In genomic region chr5:14713476-14714384, GRCh38 we compare ENCODE assay signal across 17 cellular contexts. TPM values are rescaled to one million over a fixed set of nuclear protein-coding genes. Genes with fewer than 3 reads are reported as not detected.
A peak's percentile ranks its signal among the peaks of the same experiment; 100 is the strongest.
DNase-seq lines count a peak whose midpoint lies in the region; ATAC-seq, FAIRE-seq and TF ChIP-seq lines count a peak whose summit lies in the region.
"Had no signal": no experiment of that assay in that cellular context is flagged by ENCODE, and none has a peak within 500 bp of the region (broad histone marks: within the 10 kb centered on the region; RNA-seq: fewer than 3 reads in every experiment).

No MANE protein-coding gene starts in this region.

- no peak overlapping the region for H3K4me3 Mint-ChIP-seq in CD4-positive, alpha-beta T cell
- H3K4me3 Mint-ChIP-seq in activated T-helper 1 cell treated with anti-CD3 and anti-CD28 coated beads, Interleukin-12 subunit alpha, Interleukin-12 subunit beta, Interleukin-2, Interleukin-4 antibody, amounts not matched to agents 30 ng/mL and 10 ng/mL and 1 ng/mL, durations not matched to agents 14 hours and 24 hours and 36 hours, result no peak overlapping the region
- H3K4me3 Mint-ChIP-seq: endodermal cell, WTC11 had no signal

- H2AFZ ChIP-seq in HepG2 (ENCODE audit: low read length), result no peak overlapping the region
- H2AFZ ChIP-seq: parathyroid adenoma had no signal

- peak overlapping the region; percentile 96 for H3K27ac Mint-ChIP-seq in CD4-positive, alpha-beta T cell
- H3K27ac Mint-ChIP-seq in activated T-helper 1 cell treated with anti-CD3 and anti-CD28 coated beads, Interleukin-12 subunit alpha, Interleukin-12 subunit beta, Interleukin-2, Interleukin-4 antibody, amounts not matched to agents 30 ng/mL and 10 ng/mL and 1 ng/mL, durations not matched to agents 14 hours and 24 hours and 36 hours, result peak overlapping the region; percentile 40
- H3K27ac Mint-ChIP-seq: endodermal cell, WTC11 had no signal

- no peak for TF ChIP-seq CTCF in CD4-positive, alpha-beta T cell (IDR thresholded peaks at IDR 0.05)
- no peak for TF ChIP-seq CTCF in HepG2 (CRISPR knock-in tag; IDR thresholded peaks at IDR 0.05)

- H3K4me2 ChIP-seq in BLaER1 (no peak overlapping the region), HepG2 (ENCODE audit: low read depth, low read length) (no peak overlapping the region)
- H3K4me2 ChIP-seq: SK-N-SH had no signal

- BruUV-seq in HepG2 (replicated peaks; lab: Mats Ljungman, UMichigan), result no TSS peak

- H3K4me1 ChIP-seq in BLaER1, result peaks cover 7% of the 10 kb centered on the region
- H3K4me1 ChIP-seq in HepG2 (ENCODE audit: insufficient read depth, low read length), result 0 out of 2 replicates have a peak, but pooled peaks cover 6% of the 10 kb centered on the region
- H3K4me1 ChIP-seq: body of pancreas, parathyroid adenoma had no signal

- H3K36me3 ChIP-seq in BLaER1 (peaks cover 98% of the 10 kb centered on the region), HepG2 (replicated peaks in 1 of 2; ENCODE audit: control insufficient read depth in 1 of 2, insufficient read depth in 2 of 2, low read length in 2 of 2) (peaks cover 8 to 73% of the 10 kb centered on the region in 2 experiments)

- TF ChIP-seq POLR2A in HepG2 (IDR thresholded peaks at IDR 0.05; ENCODE audit: insufficient read depth in 1 of 2, low read depth in 2 of 2, low read length in 2 of 2), result no peak

- DNase-seq in CD4-positive, alpha-beta T cell, result no peak
- DNase-seq in activated T-helper 1 cell treated with anti-CD3 and anti-CD28 coated beads, Interleukin-12 subunit alpha, Interleukin-12 subunit beta, Interleukin-2, Interleukin-4 antibody, amounts not matched to agents 30 ng/mL and 10 ng/mL and 1 ng/mL, durations not matched to agents 14 hours and 24 hours and 36 hours (ENCODE audit: low spot score), result no peak
- DNase-seq in HepG2 (ENCODE audit: low spot score) (no peak), cortex of kidney (lab: John Stamatoyannopoulos, UW) (no peak), NCI-H2196 (lab: John Stamatoyannopoulos, UW; ENCODE audit: unreplicated experiment) (no peak), 8988T (no peak)
- DNase-seq: body of pancreas, C1 segment of cervical spinal cord, endodermal cell, Kasumi-1, mesendoderm, SK-N-SH had no signal

- peaks cover 93% of the 10 kb centered on the region for H3K36me3 Mint-ChIP-seq in CD4-positive, alpha-beta T cell (ENCODE audit: low read depth)
- H3K36me3 Mint-ChIP-seq in activated T-helper 1 cell treated with anti-CD3 and anti-CD28 coated beads, Interleukin-12 subunit alpha, Interleukin-12 subunit beta, Interleukin-2, Interleukin-4 antibody, amounts not matched to agents 30 ng/mL and 10 ng/mL and 1 ng/mL, durations not matched to agents 14 hours and 24 hours and 36 hours (ENCODE audit: low read depth), result peaks cover 42% of the 10 kb centered on the region

- no peaks in the 10 kb centered on the region for H3K79me2 ChIP-seq in HepG2 (ENCODE audit: insufficient read depth, low read length)
- H3K79me2 ChIP-seq: parathyroid adenoma had no signal

- H3K27me3 ChIP-seq in BLaER1 (no peaks in the 10 kb centered on the region), HepG2 (ENCODE audit: control insufficient read depth in 1 of 2, insufficient read depth in 2 of 2, low read length in 2 of 2) (no peaks in the 10 kb centered on the region)
- H3K27me3 ChIP-seq in CD4-positive, alpha-beta T cell (ENCODE audit: control insufficient read depth, insufficient read depth, low read length), result no peaks in the 10 kb centered on the region
- H3K27me3 ChIP-seq: body of pancreas had no signal

- TF ChIP-seq RAD21 in HepG2 (CRISPR knock-in tag; IDR thresholded peaks at IDR 0.05), result no peak

- ATAC-seq in CD4-positive, alpha-beta T cell (ENCODE audit: poor library complexity), result no peak
- ATAC-seq in HepG2, result no peak
- ATAC-seq: body of pancreas, WTC11 had no signal

- CTCF ChIA-PET in CD4-positive, alpha-beta T cell (lab: Charles Lee), result interaction anchor here (0.7 kb wide), 1 partner anchor 11 kb away, joined by 4 read pairs; no protein-coding TSS in a partner anchor
- CTCF ChIA-PET in HepG2 (lab: Yijun Ruan, JAX; ENCODE audit: low intra/inter-chr PET ratio, low total read pairs), result no interaction called here

- FAIRE-seq in HepG2 (lab: Jason Lieb, UNC), result no peak
- FAIRE-seq: G401.6 had no signal

- H3K27ac ChIP-seq in BLaER1, result peak overlapping the region; percentile 26; the same call in 1 of the 2 replicates
- H3K27ac ChIP-seq in CD4-positive, alpha-beta T cell (ENCODE audit: low read depth, low read length), result no peak overlapping the region
- H3K27ac ChIP-seq in HepG2 (ENCODE audit: extremely low read length, insufficient read depth, low read length), result no peak overlapping the region
- H3K27ac ChIP-seq: body of pancreas, parathyroid adenoma, thoracic aorta had no signal

- no peak for TF ChIP-seq EP300 in HepG2 (IDR thresholded peaks at IDR 0.05; ENCODE audit: low read depth in 2 of 2, low read length in 2 of 2)
- no peak for TF ChIP-seq EP300 in HepG2 (CRISPR knock-in tag; IDR thresholded peaks at IDR 0.05; ENCODE audit: borderline replicate concordance)

- no peaks in the 10 kb centered on the region for H4K20me1 ChIP-seq in BLaER1
- H4K20me1 ChIP-seq in HepG2 (ENCODE audit: insufficient read depth, low read length), result no peaks in the 10 kb centered on the region

- in situ Hi-C loops in HepG2 (cut with HindIII; ENCODE audit: extremely low pct_ligation_motif_present, low pct_unique_long_range_greater_than_20kb), result no loop called here

- POLR2A ChIA-PET in CD4-positive, alpha-beta T cell (lab: Charles Lee), result no interaction called here
- POLR2A ChIA-PET in HepG2 (lab: Yijun Ruan, JAX), result no interaction called here

- H3K9ac ChIP-seq in BLaER1 (no peak overlapping the region), HepG2 (ENCODE audit: insufficient read depth, low read depth, low read length) (no peak overlapping the region)
- H3K9ac ChIP-seq: parathyroid adenoma, SK-N-SH had no signal

- H3K27me3 Mint-ChIP-seq in CD4-positive, alpha-beta T cell, result no peaks in the 10 kb centered on the region
- peaks cover under 1% of the 10 kb centered on the region for H3K27me3 Mint-ChIP-seq in activated T-helper 1 cell treated with anti-CD3 and anti-CD28 coated beads, Interleukin-12 subunit alpha, Interleukin-12 subunit beta, Interleukin-2, Interleukin-4 antibody, amounts not matched to agents 30 ng/mL and 10 ng/mL and 1 ng/mL, durations not matched to agents 14 hours and 24 hours and 36 hours (ENCODE audit: insufficient read depth)

- H3K9me3 Mint-ChIP-seq in CD4-positive, alpha-beta T cell, result no peaks in the 10 kb centered on the region
- H3K9me3 Mint-ChIP-seq in activated T-helper 1 cell treated with anti-CD3 and anti-CD28 coated beads, Interleukin-12 subunit alpha, Interleukin-12 subunit beta, Interleukin-2, Interleukin-4 antibody, amounts not matched to agents 30 ng/mL and 10 ng/mL and 1 ng/mL, durations not matched to agents 14 hours and 24 hours and 36 hours, result no peaks in the 10 kb centered on the region

- no peak overlapping the region for H3K4me3 ChIP-seq in BLaER1
- H3K4me3 ChIP-seq in HepG2 (replicated peaks in 1 of 3; ENCODE audit: insufficient read depth in 1 of 3, low read depth in 2 of 3, low read length in 3 of 3), result no peak overlapping the region
- H3K4me3 ChIP-seq: body of pancreas, thoracic aorta had no signal

- intact Hi-C loops in CD4-positive, alpha-beta T cell (cut with DNase I, micrococcal nuclease), result no loop called here
- intact Hi-C loops in activated T-helper 1 cell treated with anti-CD3 and anti-CD28 coated beads, Interleukin-12 subunit alpha, Interleukin-12 subunit beta, Interleukin-2, Interleukin-4 antibody, amounts not matched to agents 30 ng/mL and 10 ng/mL and 1 ng/mL, durations not matched to agents 14 hours and 24 hours and 36 hours (cut with micrococcal nuclease), result no loop called here
- intact Hi-C loops in HepG2 (cut with micrococcal nuclease; ENCODE audit: unreplicated experiment), result no loop called here

- peaks cover 30% of the 10 kb centered on the region for H3K4me1 Mint-ChIP-seq in CD4-positive, alpha-beta T cell (ENCODE audit: low read depth)
- H3K4me1 Mint-ChIP-seq in activated T-helper 1 cell treated with anti-CD3 and anti-CD28 coated beads, Interleukin-12 subunit alpha, Interleukin-12 subunit beta, Interleukin-2, Interleukin-4 antibody, amounts not matched to agents 30 ng/mL and 10 ng/mL and 1 ng/mL, durations not matched to agents 14 hours and 24 hours and 36 hours (ENCODE audit: low read depth), result peaks cover 7% of the 10 kb centered on the region
- H3K4me1 Mint-ChIP-seq: endodermal cell, WTC11 had no signal

- WGBS in HepG2 (ENCODE audit: low lambda C conversion rate), result 92% methylated on average over 20 of the region's 23 CpGs

- no peaks in the 10 kb centered on the region for H3K9me3 ChIP-seq in BLaER1
- no peaks in the 10 kb centered on the region for H3K9me3 ChIP-seq in CD4-positive, alpha-beta T cell (ENCODE audit: control insufficient read depth, low read length)
- H3K9me3 ChIP-seq in HepG2 (ENCODE audit: low read length), result no peaks in the 10 kb centered on the region
- H3K9me3 ChIP-seq: body of pancreas, SK-N-SH, thoracic aorta had no signal

RNA-seq across cellular contexts. Expression of gene OTULIN, which starts 49.2 kb away (rescaled TPM):
- 10 to 100 TPM; 69.4 to 77.0 TPM for total RNA-seq in CD4-positive, alpha-beta T cell
- total RNA-seq in activated T-helper 1 cell treated with anti-CD3 and anti-CD28 coated beads, Interleukin-12 subunit alpha, Interleukin-12 subunit beta, Interleukin-2, Interleukin-4 antibody, amounts not matched to agents 30 ng/mL and 10 ng/mL and 1 ng/mL, durations not matched to agents 14 hours and 24 hours and 36 hours, result 57.4 and 58.7 TPM in 2 replicates
- total RNA-seq in HepG2 (2016; rRNA removed; fragmentation: Illumina TruSeq; extraction: Trizol), result 31.9 and 34.8 TPM in 2 replicates
- 16.9 and 21.4 TPM in 2 replicates for total RNA-seq in HepG2 (2016; cell fraction: cytosol; rRNA removed; fragmentation: Illumina TruSeq; extraction: Trizol; ENCODE audit: low read depth)
- 31.8 and 34.4 TPM in 2 replicates for total RNA-seq in HepG2 (2016; cell fraction: insoluble cytoplasmic fraction; rRNA removed; fragmentation: Illumina TruSeq; extraction: Trizol)
- total RNA-seq in HepG2 (2016; cell fraction: membrane; rRNA removed; fragmentation: Illumina TruSeq; extraction: Trizol), result 19.5 and 20.6 TPM in 2 replicates
- 45.8 and 50.5 TPM in 2 replicates for total RNA-seq in HepG2 (2016; cell fraction: nucleus; rRNA removed; fragmentation: Illumina TruSeq; extraction: Trizol)
- polyA plus RNA-seq in HepG2 (2011; rRNA removed), result 7.0 and 8.9 TPM in 2 replicates
- polyA plus RNA-seq in HepG2 (2011; cell fraction: cytosol; rRNA removed), result 4.9 and 6.8 TPM in 2 replicates
- polyA plus RNA-seq in HepG2 (2011; cell fraction: nucleus; rRNA removed), result 10.3 and 10.8 TPM in 2 replicates
- 6.9 and 8.0 TPM in 2 replicates for polyA plus RNA-seq in HepG2 (2012)
- 3.0 and 5.2 TPM in 2 replicates for polyA plus RNA-seq in HepG2 (2016; cell fraction: cytosol; fragmentation: Illumina TruSeq; extraction: Trizol; ENCODE audit: low read depth)
- polyA plus RNA-seq in HepG2 (2016; cell fraction: insoluble cytoplasmic fraction; fragmentation: Illumina TruSeq; extraction: Trizol; ENCODE audit: low read depth), result 21.4 and 24.2 TPM in 2 replicates
- 8.4 and 9.0 TPM in 2 replicates for polyA plus RNA-seq in HepG2 (2016; cell fraction: membrane; fragmentation: Illumina TruSeq; extraction: Trizol; ENCODE audit: low read depth)
- polyA plus RNA-seq in HepG2 (2016; cell fraction: nucleus; fragmentation: Illumina TruSeq; extraction: Trizol; ENCODE audit: insufficient read depth, low read depth), result 20.2 and 24.3 TPM in 2 replicates
- polyA minus RNA-seq in HepG2 (2011; rRNA and poly(A)+ RNA removed; ENCODE audit: low replicate concordance), result 31.4 and 78.2 TPM in 2 replicates
- polyA minus RNA-seq in HepG2 (2011; cell fraction: cytosol; rRNA and poly(A)+ RNA removed), result 8.8 and 9.8 TPM in 2 replicates
- 72.2 and 76.3 TPM in 2 replicates for polyA minus RNA-seq in HepG2 (2011; cell fraction: nucleus; rRNA and poly(A)+ RNA removed)
